8 cellular contexts compared by ENCODE assay signal in the genomic region with DNA sequence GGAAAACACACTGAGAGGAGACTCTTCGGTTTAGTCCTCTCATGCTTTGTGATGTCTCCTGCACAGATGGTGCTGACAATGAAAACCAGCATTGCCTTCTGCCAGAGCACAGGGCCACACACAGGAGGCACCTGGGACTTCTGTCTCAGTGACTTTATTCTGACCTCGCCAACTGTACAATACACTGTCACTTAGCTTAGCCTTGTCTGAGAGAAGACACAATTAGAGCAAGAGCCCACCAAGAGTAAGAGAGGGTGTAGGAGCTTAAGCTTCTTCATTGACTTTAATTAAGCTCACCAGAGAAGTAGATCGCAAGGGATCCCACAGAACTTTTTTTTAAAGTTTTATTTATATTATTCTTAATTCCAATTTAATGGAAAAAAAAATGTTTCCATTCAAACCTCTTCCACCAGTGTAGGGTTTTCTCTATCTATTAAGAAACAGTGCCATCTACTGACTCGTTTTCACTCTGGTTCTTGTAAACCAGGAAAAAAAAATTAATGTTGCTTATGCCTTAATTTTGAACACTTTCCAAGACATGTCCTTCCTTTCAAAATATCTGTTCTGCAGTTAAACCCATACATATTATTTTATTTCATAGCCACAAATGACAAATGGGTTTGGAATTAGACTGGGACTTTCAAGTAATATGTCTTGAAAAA. TPM values are rescaled to one million over a fixed set of nuclear protein-coding genes. Genes with fewer than 3 reads are reported as not detected.
DNase-seq lines count a peak whose midpoint lies in the region; ATAC-seq and TF ChIP-seq lines count a peak whose summit lies in the region.

No MANE protein-coding gene starts in this region.

- DNase-seq in COR-L47 (lab: John Stamatoyannopoulos, UW) = peak; percentile 24
- peak; percentile 14 for DNase-seq in LHCN-M2 (ENCODE audit: low read depth)
- DNase-seq in kidney epithelial cell (ENCODE audit: low read depth) = no peak
- no peak for DNase-seq in HuH-7.5 (ENCODE audit: low spot score)
- no peak for DNase-seq in activated T-cell treated with anti-CD3 and anti-CD28 coated beads for 4 hours
- no peak for DNase-seq in posterior vena cava (ENCODE audit: low spot score)

- ATAC-seq in SK-N-SH treated with all-trans-retinoic acid at 6 μM for 48 hours = peak; percentile 41; the same call in 1 of the 3 replicates
- ATAC-seq in GM19328 (IDR thresholded peaks at IDR 0.05; ENCODE audit: unreplicated experiment) = no peak

- H3K4me3 ChIP-seq in kidney epithelial cell (ENCODE audit: low read depth, low read length) = no peak overlapping the region

- H3K36me3 ChIP-seq in kidney epithelial cell (ENCODE audit: control insufficient read depth, insufficient read depth, low read length) = no peaks in the 10 kb centered on the region

- intact Hi-C loops in posterior vena cava (cut with DNase I) = no loop called here

- H3K27me3 ChIP-seq in kidney epithelial cell (ENCODE audit: control insufficient read depth, insufficient read depth, low read length) = no peaks in the 10 kb centered on the region

- peak; percentile 44 for TF ChIP-seq CTCF in kidney epithelial cell (IDR thresholded peaks at IDR 0.05; ENCODE audit: insufficient read depth, low read length, poor library complexity, severe bottlenecking)

TF ChIP-seq in SK-N-SH treated with all-trans-retinoic acid at 6 μM for 48 hours, 23 proteins besides CTCF, POLR2A, EP300 and RAD21:
- TF ChIP-seq ZNF565 (CRISPR knock-in tag; conservative IDR thresholded peaks at IDR 0.05; ENCODE audit: low read depth) (no peak), TCF4 (CRISPR knock-in tag; IDR thresholded peaks at IDR 0.05; ENCODE audit: borderline replicate concordance) (no peak), RARB (CRISPR knock-in tag; IDR thresholded peaks at IDR 0.05) (no peak), BACH2 (CRISPR knock-in tag; IDR thresholded peaks at IDR 0.05; ENCODE audit: borderline replicate concordance) (no peak), ZNF8 (CRISPR knock-in tag; IDR thresholded peaks at IDR 0.05) (no peak), ZNF70 (CRISPR knock-in tag; IDR thresholded peaks at IDR 0.05) (no peak), ARNTL (CRISPR knock-in tag; IDR thresholded peaks at IDR 0.05; ENCODE audit: borderline replicate concordance, low read depth) (no peak), TOX (CRISPR knock-in tag; IDR thresholded peaks at IDR 0.05; ENCODE audit: borderline replicate concordance) (no peak), TSHZ2 (CRISPR knock-in tag; IDR thresholded peaks at IDR 0.05) (no peak), CSRNP3 (CRISPR knock-in tag; IDR thresholded peaks at IDR 0.05) (no peak), PPARA (CRISPR knock-in tag; IDR thresholded peaks at IDR 0.05; ENCODE audit: borderline replicate concordance) (no peak), ESRRG (CRISPR knock-in tag; IDR thresholded peaks at IDR 0.05) (no peak)
- TF ChIP-seq, protein P1, sequence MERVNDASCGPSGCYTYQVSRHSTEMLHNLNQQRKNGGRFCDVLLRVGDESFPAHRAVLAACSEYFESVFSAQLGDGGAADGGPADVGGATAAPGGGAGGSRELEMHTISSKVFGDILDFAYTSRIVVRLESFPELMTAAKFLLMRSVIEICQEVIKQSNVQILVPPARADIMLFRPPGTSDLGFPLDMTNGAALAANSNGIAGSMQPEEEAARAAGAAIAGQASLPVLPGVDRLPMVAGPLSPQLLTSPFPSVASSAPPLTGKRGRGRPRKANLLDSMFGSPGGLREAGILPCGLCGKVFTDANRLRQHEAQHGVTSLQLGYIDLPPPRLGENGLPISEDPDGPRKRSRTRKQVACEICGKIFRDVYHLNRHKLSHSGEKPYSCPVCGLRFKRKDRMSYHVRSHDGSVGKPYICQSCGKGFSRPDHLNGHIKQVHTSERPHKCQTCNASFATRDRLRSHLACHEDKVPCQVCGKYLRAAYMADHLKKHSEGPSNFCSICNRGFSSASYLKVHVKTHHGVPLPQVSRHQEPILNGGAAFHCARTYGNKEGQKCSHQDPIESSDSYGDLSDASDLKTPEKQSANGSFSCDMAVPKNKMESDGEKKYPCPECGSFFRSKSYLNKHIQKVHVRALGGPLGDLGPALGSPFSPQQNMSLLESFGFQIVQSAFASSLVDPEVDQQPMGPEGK (CRISPR knock-in tag; IDR thresholded peaks at IDR 0.05; ENCODE audit: borderline replicate concordance) = no peak
TF ChIP-seq in SK-N-SH treated with all-trans-retinoic acid at 6 μM for 48 hours: peak in this region for 0.

RNA-seq across cellular contexts. Expression of gene DDX18, which starts 42.4 kb away (rescaled TPM):
- total RNA-seq in LHCN-M2 (2014; rRNA removed) (66.9 TPM in 2 replicates), kidney epithelial cell (66.9 and 77.3 TPM in 2 replicates), posterior vena cava (10 to 100 TPM; 36.4 to 45.8 TPM)
- 23.0 TPM for polyA plus RNA-seq in LHCN-M2 (2012)

Comparison
In these comparisons a context has a peak if more than half of its experiments do, and no peak if none do; other contexts are left out.
1. DNase-seq: peak in COR-L47 (single experiment) and LHCN-M2 (single experiment); none in kidney epithelial cell (single experiment), HuH-7.5 (single experiment), activated T-cell treated with anti-CD3 and anti-CD28 coated beads for 4 hours (single experiment) and posterior vena cava (single experiment).